In genomic region chr14:90301580-90302181, GRCh38 we compare ENCODE assay signal across 8 cellular contexts. TPM values are rescaled to one million over a fixed set of nuclear protein-coding genes. Genes with fewer than 3 reads are reported as not detected.
DNase-seq lines count a peak whose midpoint lies in the region; ATAC-seq, FAIRE-seq and TF ChIP-seq lines count a peak whose summit lies in the region.

No MANE protein-coding gene starts in this region.

- TF ChIP-seq EP300 in upper lobe of left lung (IDR thresholded peaks at IDR 0.05): no peak

- peaks cover 0 to 15% (median 0%) of the 10 kb centered on the region in 4 donors for H3K4me1 ChIP-seq in upper lobe of left lung

- FAIRE-seq in bronchial epithelial cell (lab: Jason Lieb, UNC): no peak

- peak; percentile 45 for DNase-seq in NCI-H82 (lab: John Stamatoyannopoulos, UW)
- no peak for DNase-seq in NCI-H82 treated with DMSO at 0.1 percent for 48 hours (lab: John Stamatoyannopoulos, UW; ENCODE audit: unreplicated experiment)
- DNase-seq in NCI-H2196 (lab: John Stamatoyannopoulos, UW; ENCODE audit: unreplicated experiment): peak; percentile 19
- DNase-seq in bronchial epithelial cell (ENCODE audit: low read depth): peak; percentile 59
- DNase-seq in left lobe of liver (ENCODE audit: low spot score): no peak
- no peak for DNase-seq in upper lobe of left lung
- no peak for DNase-seq in effector memory CD8-positive, alpha-beta T cell
- no peak for DNase-seq in lower leg skin (ENCODE audit: low spot score in 2 of 2)

- no peaks in the 10 kb centered on the region for H3K9me3 Mint-ChIP-seq in effector memory CD8-positive, alpha-beta T cell

- TF ChIP-seq CTCF in bronchial epithelial cell (IDR thresholded peaks at IDR 0.05; ENCODE audit: insufficient read depth, low read length, severe bottlenecking) (peak; percentile 54), upper lobe of left lung (IDR thresholded peaks at IDR 0.05) (peak in 5 of 6 experiments; percentile 31 to 53 (median 41)), lower leg skin (IDR thresholded peaks at IDR 0.05) (no peak)

- peaks cover 53% of the 10 kb centered on the region for H3K36me3 Mint-ChIP-seq in effector memory CD8-positive, alpha-beta T cell (ENCODE audit: insufficient read depth)

- peak; percentile 87 for ATAC-seq in left lobe of liver
- peak in 1 of 2 donors; percentile 59 for ATAC-seq in upper lobe of left lung (ENCODE audit: low FRiP score in 2 of 2)
- ATAC-seq in effector memory CD8-positive, alpha-beta T cell (replicated peaks): no peak

- H3K27me3 Mint-ChIP-seq in effector memory CD8-positive, alpha-beta T cell: no peaks in the 10 kb centered on the region

- H3K27ac Mint-ChIP-seq in effector memory CD8-positive, alpha-beta T cell: peak overlapping the region in 1 of 2 donors; percentile 55

- no peak overlapping the region for H3K4me3 Mint-ChIP-seq in effector memory CD8-positive, alpha-beta T cell

- WGBS in upper lobe of left lung, 2 donors: 62 to 67% methylated on average over 5 of the region's 5 CpGs
- WGBS in lower leg skin, 2 donors: 50 to 55% methylated on average over 5 of the region's 5 CpGs

- H3K27me3 ChIP-seq in bronchial epithelial cell (ENCODE audit: control insufficient read depth, insufficient read depth, low read length) (no peaks in the 10 kb centered on the region), upper lobe of left lung (no peaks in the 10 kb centered on the region)

- no peaks in the 10 kb centered on the region for H3K9me3 ChIP-seq in upper lobe of left lung

- no peak for TF ChIP-seq POLR2A in upper lobe of left lung (IDR thresholded peaks at IDR 0.05)
- TF ChIP-seq POLR2A in lower leg skin (IDR thresholded peaks at IDR 0.05): no peak

- H3K4me1 Mint-ChIP-seq in effector memory CD8-positive, alpha-beta T cell (ENCODE audit: low read depth in 2 of 2): peaks cover 0 to 15% of the 10 kb centered on the region in 2 donors

- H3K36me3 ChIP-seq in bronchial epithelial cell (ENCODE audit: control insufficient read depth, insufficient read depth, low read length) (peaks cover 5% of the 10 kb centered on the region), upper lobe of left lung (peaks cover 5 to 45% (median 16%) of the 10 kb centered on the region in 4 donors)

- peak overlapping the region in 1 of 4 donors; percentile 64 for H3K27ac ChIP-seq in upper lobe of left lung

- no peak overlapping the region for H3K4me3 ChIP-seq in bronchial epithelial cell (ENCODE audit: low read depth, low read length)
- H3K4me3 ChIP-seq in upper lobe of left lung: no peak overlapping the region
- H3K4me3 ChIP-seq in lower leg skin (ENCODE audit: low read depth, poor library complexity, severe bottlenecking): no peak overlapping the region

- intact Hi-C loops in lower leg skin (cut with DNase I; ENCODE audit: low total_unique reads): loop anchor here (10.0 kb wide), 1 partner anchor 393 kb away; no protein-coding TSS in a partner anchor

RNA-seq across cellular contexts. Expression of gene NRDE2, which starts 30.1 kb away (rescaled TPM):
- total RNA-seq in bronchial epithelial cell (5.8 and 6.1 TPM in 2 replicates), left lobe of liver (14.0 TPM), upper lobe of left lung (10 to 100 TPM; 12.0 to 51.3 (median 20.3) TPM), lower leg skin (10 to 100 TPM in 2 of 4 donors, 1 to 10 TPM in 2; 7.5 to 18.3 (median 10.2) TPM)

RNA-seq across cellular contexts. Expression of gene PSMC1, which starts 45.3 kb away (rescaled TPM):
- total RNA-seq in bronchial epithelial cell (102 and 145 TPM in 2 replicates), left lobe of liver (39.9 TPM), upper lobe of left lung (100 to 1,000 TPM in 1 of 6 donors, 10 to 100 TPM in 5; 29.3 to 101 (median 72.7) TPM), lower leg skin (100 to 1,000 TPM in 3 of 4 donors, 10 to 100 TPM in 1; 72.2 to 159 (median 109) TPM)

Comparison
In these comparisons a context has a peak if more than half of its experiments do, and no peak if none do; other contexts are left out.
1. DNase-seq: peak in NCI-H82 (single experiment), NCI-H2196 (single experiment) and bronchial epithelial cell (single experiment); none in NCI-H82 treated with DMSO at 0.1 percent for 48 hours (single experiment), left lobe of liver (single experiment), upper lobe of left lung (0 of 2), effector memory CD8-positive, alpha-beta T cell (0 of 3) and lower leg skin (0 of 2).
2. CTCF ChIP-seq: peak in bronchial epithelial cell (single experiment) and upper lobe of left lung (5 of 6); none in lower leg skin (0 of 3).